In the genomic region with DNA sequence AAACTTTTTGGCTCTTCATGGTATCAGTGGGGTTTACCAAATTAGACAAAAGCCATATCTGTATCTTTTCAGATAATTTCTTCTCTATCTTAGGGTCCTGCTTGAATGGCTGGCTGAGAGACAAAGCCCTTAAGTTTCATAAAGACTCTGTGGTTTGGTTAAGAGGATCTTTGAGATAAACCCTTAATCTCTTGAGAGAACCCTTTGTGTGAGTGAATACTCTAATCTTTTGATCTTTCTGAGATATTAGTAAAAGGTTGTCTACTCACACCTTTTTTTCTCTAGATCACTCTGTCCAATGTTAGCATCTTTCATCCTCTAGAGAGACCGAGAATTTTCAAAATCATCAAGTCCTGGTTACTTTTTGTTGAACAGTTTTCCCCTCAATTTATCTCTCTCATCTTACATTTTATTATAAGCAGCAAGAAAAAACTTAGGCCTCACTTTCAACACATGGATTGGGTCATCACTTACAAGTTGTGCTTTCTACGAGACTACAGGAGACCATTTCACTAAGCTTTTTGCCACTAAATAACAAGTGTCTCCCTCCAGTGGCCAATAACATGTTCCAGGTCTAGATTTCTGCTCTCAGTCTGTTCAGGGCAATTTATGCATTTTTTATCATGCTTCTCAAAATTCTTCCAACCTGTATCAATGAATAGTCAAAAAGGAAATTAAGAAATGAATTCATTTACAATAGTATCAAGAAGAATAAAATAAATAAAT, we compare ENCODE assay signal across 8 cellular contexts. TPM values are rescaled to one million over a fixed set of nuclear protein-coding genes. Genes with fewer than 3 reads are reported as not detected.
DNase-seq lines count a peak whose midpoint lies in the region; TF ChIP-seq lines count a peak whose summit lies in the region.

No MANE protein-coding gene starts in this region.

- no peaks in the 10 kb centered on the region for H3K4me1 ChIP-seq in mesenchymal stem cell (ENCODE audit: control insufficient read depth, insufficient read depth, low read depth, low read length)

- H3K14ac ChIP-seq in mesenchymal stem cell (ENCODE audit: low read length in 2 of 2), result no peak overlapping the region

- H3K36me3 ChIP-seq in mesenchymal stem cell (ENCODE audit: control insufficient read depth in 1 of 2, insufficient read depth in 2 of 2, low read depth in 1 of 2, low read length in 2 of 2), result peaks cover 3 to 29% of the 10 kb centered on the region in 2 experiments

- H4K8ac ChIP-seq in mesenchymal stem cell (ENCODE audit: low read length), result no peak overlapping the region

- no peak overlapping the region for H3K27ac ChIP-seq in mesenchymal stem cell (ENCODE audit: low read length, poor library complexity, severe bottlenecking)

- H2BK120ac ChIP-seq in mesenchymal stem cell (ENCODE audit: low read depth, low read length), result no peak overlapping the region

- H2BK12ac ChIP-seq in mesenchymal stem cell (ENCODE audit: low read length in 2 of 2), result no peak overlapping the region

- H3K18ac ChIP-seq in mesenchymal stem cell (ENCODE audit: low read depth in 1 of 2, low read length in 2 of 2), result no peak overlapping the region

- H3K27me3 ChIP-seq in mesenchymal stem cell (ENCODE audit: control insufficient read depth in 1 of 2, insufficient read depth in 1 of 2, low read length in 2 of 2), result no peaks in the 10 kb centered on the region

- H2AK5ac ChIP-seq in mesenchymal stem cell (ENCODE audit: low read length, severe bottlenecking), result no peak overlapping the region

- no peak overlapping the region for H2BK15ac ChIP-seq in mesenchymal stem cell (ENCODE audit: low read depth, poor library complexity, severe bottlenecking)

- H3K9me3 ChIP-seq in mesenchymal stem cell (ENCODE audit: control insufficient read depth, low read length), result no peaks in the 10 kb centered on the region

- H3K4ac ChIP-seq in mesenchymal stem cell (ENCODE audit: low read depth in 1 of 2, low read length in 2 of 2), result no peak overlapping the region

- no peak overlapping the region for H2AFZ ChIP-seq in mesenchymal stem cell (ENCODE audit: low read depth, low read length)

- WGBS in mesenchymal stem cell, result 84% methylated on average over 2 of the region's 2 CpGs

- no peak overlapping the region for H3K4me2 ChIP-seq in mesenchymal stem cell (ENCODE audit: low read length, poor library complexity, severe bottlenecking)

- H3K9ac ChIP-seq in mesenchymal stem cell (ENCODE audit: low read length), result no peak overlapping the region

- H3K79me1 ChIP-seq in mesenchymal stem cell (replicated peaks; ENCODE audit: low read length, poor library complexity, severe bottlenecking), result peaks cover 7% of the 10 kb centered on the region

- H4K91ac ChIP-seq in mesenchymal stem cell (ENCODE audit: low read length), result no peak overlapping the region

- H2BK5ac ChIP-seq in mesenchymal stem cell (ENCODE audit: low read depth, low read length, poor library complexity, severe bottlenecking), result no peak overlapping the region

- TF ChIP-seq CTCF in astrocyte of the cerebellum (IDR thresholded peaks at IDR 0.05; ENCODE audit: low read depth, low read length, missing control alignments), result peak; percentile 46

- no peak overlapping the region for H3K23ac ChIP-seq in mesenchymal stem cell (ENCODE audit: low read length in 2 of 2)

- H3K4me3 ChIP-seq in astrocyte of the cerebellum (ENCODE audit: low read depth, low read length), result no peak overlapping the region
- H3K4me3 ChIP-seq in mesenchymal stem cell (ENCODE audit: insufficient read depth in 1 of 2, low read depth in 1 of 2, low read length in 2 of 2), result no peak overlapping the region

- in situ Hi-C loops in KBM-7 (cut with MboI; ENCODE audit: low pct_unique_long_range_greater_than_20kb, low sequenced_read_pairs), result no loop called here
- in situ Hi-C loops in astrocyte of the cerebellum (cut with HindIII; ENCODE audit: low sequenced_read_pairs), result no loop called here

- peak; percentile 25 for DNase-seq in EL
- peak; percentile 46 for DNase-seq in KBM-7
- peak; percentile 2 for DNase-seq in astrocyte of the cerebellum (ENCODE audit: low read depth)
- DNase-seq in mesenchymal stem cell, result peak; percentile 40
- DNase-seq in amniotic stem cell (lab: John Stamatoyannopoulos, UW), result no peak
- DNase-seq in stimulated activated naive CD4-positive, alpha-beta T cell (lab: John Stamatoyannopoulos, UW), result no peak
- DNase-seq in NCI-H2107 (lab: John Stamatoyannopoulos, UW), result no peak
- no peak for DNase-seq in T1000 (lab: John Stamatoyannopoulos, UW)

RNA-seq across cellular contexts. Expression of a gene that starts 28.4 kb away (rescaled TPM):
- polyA plus RNA-seq in mesenchymal stem cell (2013, experiment 1 of 2), result 13.3 TPM
- 13.1 TPM for polyA plus RNA-seq in mesenchymal stem cell (2013, experiment 2 of 2)

RNA-seq across cellular contexts. Expression of a gene that starts 33.8 kb away (rescaled TPM):
- polyA plus RNA-seq in mesenchymal stem cell (2013, experiment 1 of 2), result 64.8 TPM
- polyA plus RNA-seq in mesenchymal stem cell (2013, experiment 2 of 2), result 68.9 TPM

RNA-seq across cellular contexts. Expression of a gene that starts 50.7 kb away (rescaled TPM):
- polyA plus RNA-seq in mesenchymal stem cell (2013, experiment 1 of 2), result 24.4 TPM
- polyA plus RNA-seq in mesenchymal stem cell (2013, experiment 2 of 2), result 24.2 TPM

RNA-seq across cellular contexts. Expression of a gene that starts 50.8 kb away (rescaled TPM):
- 24.0 TPM for polyA plus RNA-seq in mesenchymal stem cell (2013, experiment 1 of 2)
- 25.3 TPM for polyA plus RNA-seq in mesenchymal stem cell (2013, experiment 2 of 2)

Comparison
In these comparisons a context has a peak if more than half of its experiments do, and no peak if none do; other contexts are left out.
1. DNase-seq: peak in EL (single experiment), KBM-7 (single experiment), astrocyte of the cerebellum (single experiment) and mesenchymal stem cell (single experiment); none in amniotic stem cell (single experiment), stimulated activated naive CD4-positive, alpha-beta T cell (0 of 6), NCI-H2107 (single experiment) and T1000 (single experiment).